In genomic region chr7:79872171-79872570, GRCh38 we compare ENCODE assay signal across 18 cellular contexts.
"Had no signal": no experiment of that assay in that cellular context is flagged by ENCODE, and none has a peak within 500 bp of the region (broad histone marks: within the 10 kb centered on the region; RNA-seq: fewer than 3 reads in every experiment).

No MANE protein-coding gene starts in this region.

- H3K27me3 ChIP-seq: MG63 had no signal

- DNase-seq: Karpas-422, KBM-7, MG63, NCI-H1092 treated with DMSO at 0.1 percent for 48 hours, NCI-H1436, NCI-H1930, NCI-H2081, NCI-H2107, NCI-H345, NCI-H524, NCI-H526 treated with DMSO at 0.1 percent for 48 hours, NCI-H774, Right ventricle myocardium superior, RPMI8226, SIG-M5, SK-N-SH, SW 1271, T-cell had no signal

- H3K4me3 Mint-ChIP-seq: T-cell had no signal

- ATAC-seq: T-cell had no signal

- H3K36me3 Mint-ChIP-seq: T-cell had no signal

- H3K9ac ChIP-seq: SK-N-SH had no signal

- H3K9me3 ChIP-seq: MG63, SK-N-SH had no signal

- H3K4me3 ChIP-seq: MG63 had no signal

- H3K27me3 Mint-ChIP-seq: T-cell had no signal

- H3K27ac Mint-ChIP-seq: T-cell had no signal

- H3K9me2 ChIP-seq: SK-N-SH had no signal

- H3K36me3 ChIP-seq: MG63 had no signal

- H3K4me2 ChIP-seq: SK-N-SH had no signal
